Comparison of ENCODE assay signal across 9 cellular contexts in genomic region chr1:233304489-233305102, GRCh38. TPM values are rescaled to one million over a fixed set of nuclear protein-coding genes. Genes with fewer than 3 reads are reported as not detected.
DNase-seq lines count a peak whose midpoint lies in the region; ATAC-seq, FAIRE-seq and TF ChIP-seq lines count a peak whose summit lies in the region.
"Had no signal": no experiment of that assay in that cellular context is flagged by ENCODE, and none has a peak within 500 bp of the region (broad histone marks: within the 10 kb centered on the region; RNA-seq: fewer than 3 reads in every experiment).

No MANE protein-coding gene starts in this region.

- no peak for DNase-seq in AG04449 (ENCODE audit: low read depth, low spot score)
- no peak for DNase-seq in GM12892 (ENCODE audit: insufficient read length)
- peak; percentile 55 for DNase-seq in NCI-H2196 (lab: John Stamatoyannopoulos, UW; ENCODE audit: unreplicated experiment)
- DNase-seq in K562 (ENCODE audit: extremely low read depth in 1 of 4, low spot score in 3 of 4): peak; percentile 20 to 29 (median 26)
- peak in 1 of 2 donors; percentile 16 for DNase-seq in memory B cell (ENCODE audit: low spot score in 2 of 2)
- no peak for DNase-seq in iPS-NIHi11 (ENCODE audit: low spot score)

- no peak overlapping the region for H3K27ac Mint-ChIP-seq in memory B cell
- H3K27ac Mint-ChIP-seq: activated naive CD4-positive, alpha-beta T cell treated with anti-CD3 and anti-CD28 coated beads, Interleukin-2, amount 50 U/mL, for 72 hours had no signal

- no peak overlapping the region for H2AFZ ChIP-seq in K562 (ENCODE audit: low read depth, low read length)

- H3K9me3 Mint-ChIP-seq in memory B cell: no peaks in the 10 kb centered on the region
- H3K9me3 Mint-ChIP-seq: activated naive CD4-positive, alpha-beta T cell treated with anti-CD3 and anti-CD28 coated beads, Interleukin-2, amount 50 U/mL, for 72 hours had no signal

- H3K79me2 ChIP-seq in K562 (ENCODE audit: control insufficient read depth, insufficient read depth, low read length): no peaks in the 10 kb centered on the region

- peaks cover 2% of the 10 kb centered on the region for H3K27me3 Mint-ChIP-seq in memory B cell

- no peaks in the 10 kb centered on the region for H3K27me3 ChIP-seq in K562 (ENCODE audit: control insufficient read depth in 2 of 2, insufficient read depth in 2 of 2, low read length in 2 of 2)

- no peaks in the 10 kb centered on the region for H3K4me1 Mint-ChIP-seq in memory B cell

- POLR2A ChIA-PET in AG04449 (lab: Yijun Ruan, JAX) (no interaction called here), K562 (lab: Yijun Ruan, JAX) (interaction anchor here (0.6 kb wide), 1 partner anchor 13 kb away, joined by 5 read pairs; no protein-coding TSS in a partner anchor)

- CTCF ChIA-PET in AG04449 (lab: Yijun Ruan, JAX): interaction anchor here (0.5 to 3.4 kb wide), 14 partner anchors 8 to 1496 kb away, joined by 3 to 21 read pairs (median 4); no protein-coding TSS in a partner anchor
- CTCF ChIA-PET in K562 (lab: Yijun Ruan, JAX; ENCODE audit: low intra/inter-chr PET ratio): interaction anchor here (0.7 to 2.1 kb wide), 5 partner anchors 8 to 1005 kb away, joined by 3 to 12 read pairs (median 3); no protein-coding TSS in a partner anchor

- no peaks in the 10 kb centered on the region for H3K9me1 ChIP-seq in K562 (ENCODE audit: control insufficient read depth, insufficient read depth, low read length)

- in situ Hi-C loops in K562 (cut with MboI): no loop called here

- H3K36me3 ChIP-seq in K562 (ENCODE audit: control insufficient read depth, insufficient read depth, low read length): no peaks in the 10 kb centered on the region

- no peaks in the 10 kb centered on the region for H3K9me3 ChIP-seq in K562 (replicated peaks; ENCODE audit: control insufficient read depth, insufficient read depth, low read depth, low read length)

- no peak for TF ChIP-seq POLR2A in GM12892 (IDR thresholded peaks at IDR 0.05; ENCODE audit: low read depth, low read length)
- TF ChIP-seq POLR2A in K562 (conservative IDR thresholded peaks at IDR 0.05): no peak

- no peaks in the 10 kb centered on the region for H3K36me3 Mint-ChIP-seq in memory B cell
- H3K36me3 Mint-ChIP-seq: activated naive CD4-positive, alpha-beta T cell treated with anti-CD3 and anti-CD28 coated beads, Interleukin-2, amount 50 U/mL, for 72 hours had no signal

- no peak overlapping the region for H3K27ac ChIP-seq in K562 (ENCODE audit: extremely low read depth, low read depth, low read length)

- FAIRE-seq in GM12892 (lab: Jason Lieb, UNC): peak; percentile 82
- FAIRE-seq in K562 (lab: Jason Lieb, UNC): peak; percentile 75

- H3K9ac ChIP-seq in K562 (ENCODE audit: insufficient read depth in 1 of 2, low read depth in 2 of 2, low read length in 2 of 2): no peak overlapping the region

- BruUV-seq in K562 (replicated peaks; lab: Mats Ljungman, UMichigan): no TSS peak

- 4% methylated on average over 1 of the region's 1 CpG for WGBS in K562 (ENCODE audit: insufficient coverage, low coverage, missing lambda C conversion rate)

- no peak overlapping the region for H3K4me3 Mint-ChIP-seq in memory B cell

- no peaks in the 10 kb centered on the region for H4K20me1 ChIP-seq in K562 (replicated peaks; ENCODE audit: control insufficient read depth, insufficient read depth, low read length)

- no peak overlapping the region for H3K4me2 ChIP-seq in K562 (ENCODE audit: insufficient read depth, low read length)

- peak; percentile 69 for ATAC-seq in K562
- peak; percentile 35 for ATAC-seq in memory B cell (ENCODE audit: low read depth)
- no peak for ATAC-seq in HG03460 (IDR thresholded peaks at IDR 0.05; ENCODE audit: unreplicated experiment)
- ATAC-seq in HG03045 (IDR thresholded peaks at IDR 0.05; ENCODE audit: unreplicated experiment): no peak

- intact Hi-C loops in K562 (cut with micrococcal nuclease): loop anchor here (1.0 to 10.0 kb wide), 6 partner anchors 58 to 1000 kb away; no protein-coding TSS in a partner anchor

- peak; percentile 74 to 85 for TF ChIP-seq RAD21 in K562 (CRISPR knock-in tag; conservative IDR thresholded peaks at IDR 0.05 in 1 of 2, IDR thresholded peaks at IDR 0.05 in 1 of 2)

- no peaks in the 10 kb centered on the region for H3K4me1 ChIP-seq in K562 (replicated peaks in 1 of 2; ENCODE audit: control insufficient read depth in 2 of 2, insufficient read depth in 2 of 2, low read length in 2 of 2)

- no peak overlapping the region for H3K4me3 ChIP-seq in AG04449 (ENCODE audit: low read depth, low read length)
- no peak overlapping the region for H3K4me3 ChIP-seq in K562

- TF ChIP-seq CTCF in AG04449 (IDR thresholded peaks at IDR 0.05; ENCODE audit: insufficient read depth, low read length, missing control alignments) (peak; percentile 59), K562 (IDR thresholded peaks at IDR 0.05 in 2 of 3, conservative IDR thresholded peaks at IDR 0.05 in 1 of 3; ENCODE audit: insufficient read depth in 2 of 3, low read depth in 1 of 3, low read length in 3 of 3) (peak; percentile 45 to 82 (median 68); a peak in 5 of 6 replicates)

- no peak for TF ChIP-seq EP300 in K562 (IDR thresholded peaks at IDR 0.05; ENCODE audit: low read length)

TF ChIP-seq in K562, 482 proteins besides CTCF, POLR2A, EP300 and RAD21 (continues in another document):
- TF ChIP-seq, protein P1, sequence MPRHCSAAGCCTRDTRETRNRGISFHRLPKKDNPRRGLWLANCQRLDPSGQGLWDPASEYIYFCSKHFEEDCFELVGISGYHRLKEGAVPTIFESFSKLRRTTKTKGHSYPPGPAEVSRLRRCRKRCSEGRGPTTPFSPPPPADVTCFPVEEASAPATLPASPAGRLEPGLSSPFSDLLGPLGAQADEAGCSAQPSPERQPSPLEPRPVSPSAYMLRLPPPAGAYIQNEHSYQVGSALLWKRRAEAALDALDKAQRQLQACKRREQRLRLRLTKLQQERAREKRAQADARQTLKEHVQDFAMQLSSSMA (CRISPR knock-in tag; IDR thresholded peaks at IDR 0.05): no peak
- TF ChIP-seq, protein P2, sequence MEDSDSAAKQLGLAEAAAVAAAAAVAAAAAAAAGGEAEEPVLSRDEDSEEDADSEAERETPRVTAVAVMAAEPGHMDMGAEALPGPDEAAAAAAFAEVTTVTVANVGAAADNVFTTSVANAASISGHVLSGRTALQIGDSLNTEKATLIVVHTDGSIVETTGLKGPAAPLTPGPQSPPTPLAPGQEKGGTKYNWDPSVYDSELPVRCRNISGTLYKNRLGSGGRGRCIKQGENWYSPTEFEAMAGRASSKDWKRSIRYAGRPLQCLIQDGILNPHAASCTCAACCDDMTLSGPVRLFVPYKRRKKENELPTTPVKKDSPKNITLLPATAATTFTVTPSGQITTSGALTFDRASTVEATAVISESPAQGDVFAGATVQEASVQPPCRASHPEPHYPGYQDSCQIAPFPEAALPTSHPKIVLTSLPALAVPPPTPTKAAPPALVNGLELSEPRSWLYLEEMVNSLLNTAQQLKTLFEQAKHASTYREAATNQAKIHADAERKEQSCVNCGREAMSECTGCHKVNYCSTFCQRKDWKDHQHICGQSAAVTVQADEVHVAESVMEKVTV (CRISPR knock-in tag; IDR thresholded peaks at IDR 0.05): peak; percentile 43; the same call in 1 of the 2 replicates
- TF ChIP-seq RFX7 (CRISPR knock-in tag; IDR thresholded peaks at IDR 0.05) (no peak), SMC3 (conservative IDR thresholded peaks at IDR 0.05; ENCODE audit: insufficient read depth, low read depth, low read length) (peak; percentile 50; the same call in 1 of the 2 replicates)

RNA-seq across cellular contexts. Expression of gene PCNX2, which starts 9.1 kb away (rescaled TPM):
- 4.3 TPM for polyA plus RNA-seq in GM12892 (2012; ENCODE audit: missing spikeins)
- total RNA-seq in K562 (2011; cell fraction: chromatin; rRNA removed; ENCODE audit: low replicate concordance): not detected in 2 replicates
- not detected in 2 replicates for total RNA-seq in K562 (2011; cell fraction: nucleolus; rRNA removed)
- not detected in 2 replicates for total RNA-seq in K562 (2011; cell fraction: nucleoplasm; rRNA removed)
- not detected in 2 replicates for total RNA-seq in K562 (2014; rRNA removed)
- not detected in 2 replicates for total RNA-seq in K562 (2014; rRNA removed; fragmentation: Illumina TruSeq; extraction: Trizol)
- 0.33 TPM in 1 of 2 replicates, not detected in the other for total RNA-seq in K562 (2015; rRNA removed; fragmentation: Illumina TruSeq; extraction: Trizol)
- 0.07 and 0.31 TPM in 2 replicates for total RNA-seq in K562 (2021)
- not detected in 2 replicates for polyA plus RNA-seq in K562 (2011; rRNA removed)
- 0.04 TPM in 1 of 2 replicates, not detected in the other for polyA plus RNA-seq in K562 (2011; cell fraction: cytosol; rRNA removed)
- 0.03 TPM in 1 of 2 replicates, not detected in the other for polyA plus RNA-seq in K562 (2011; cell fraction: nucleus; rRNA removed)
- polyA plus RNA-seq in K562 (2012): 0.04 and 0.25 TPM in 2 replicates
- not detected in 2 replicates for polyA plus RNA-seq in K562 (2014; fragmentation: Illumina TruSeq; extraction: Trizol)
- polyA plus RNA-seq in K562 (2014; fragmentation: Nextera tagmentation; extraction: Ambion mirVana): not detected
- not detected in 2 replicates for polyA plus RNA-seq in K562 (2014; rRNA removed)
- polyA minus RNA-seq in K562 (2011; rRNA and poly(A)+ RNA removed): 0.06 TPM in 1 of 2 replicates, not detected in the other
- polyA minus RNA-seq in K562 (2011; cell fraction: cytosol; rRNA and poly(A)+ RNA removed): 0.48 and 0.64 TPM in 2 replicates
- polyA minus RNA-seq in K562 (2011; cell fraction: nucleus; rRNA and poly(A)+ RNA removed): not detected in 2 replicates

RNA-seq across cellular contexts. Expression of gene MAP3K21, which starts 22.9 kb away (rescaled TPM):
- polyA plus RNA-seq in GM12892 (2012; ENCODE audit: missing spikeins): 0.04 TPM
- total RNA-seq in K562 (2011; cell fraction: chromatin; rRNA removed; ENCODE audit: low replicate concordance): 0.83 and 1.2 TPM in 2 replicates
- total RNA-seq in K562 (2011; cell fraction: nucleolus; rRNA removed): 0.66 and 0.83 TPM in 2 replicates
- 0.73 and 1.3 TPM in 2 replicates for total RNA-seq in K562 (2011; cell fraction: nucleoplasm; rRNA removed)
- total RNA-seq in K562 (2014; rRNA removed) (0.23 and 0.57 TPM in 2 replicates), K562 (2014; rRNA removed; fragmentation: Illumina TruSeq; extraction: Trizol) (0.58 and 0.67 TPM in 2 replicates), K562 (2015; rRNA removed; fragmentation: Illumina TruSeq; extraction: Trizol) (0.62 and 0.68 TPM in 2 replicates), K562 (2021) (0.58 and 0.76 TPM in 2 replicates)
- polyA plus RNA-seq in K562 (2011; rRNA removed) (0.27 and 0.86 TPM in 2 replicates), K562 (2014; fragmentation: Illumina TruSeq; extraction: Trizol) (0.46 and 0.49 TPM in 2 replicates), K562 (2014; fragmentation: Nextera tagmentation; extraction: Ambion mirVana) (under 1 TPM; 0.24 to 0.34 TPM), K562 (2014; rRNA removed) (0.45 and 0.65 TPM in 2 replicates)
- polyA plus RNA-seq in K562 (2011; cell fraction: cytosol; rRNA removed): 0.28 and 0.48 TPM in 2 replicates
- 0.37 and 0.82 TPM in 2 replicates for polyA plus RNA-seq in K562 (2011; cell fraction: nucleus; rRNA removed)
- polyA plus RNA-seq in K562 (2012): 0.38 and 0.43 TPM in 2 replicates
- 0.66 and 1.7 TPM in 2 replicates for polyA minus RNA-seq in K562 (2011; rRNA and poly(A)+ RNA removed)
- polyA minus RNA-seq in K562 (2011; cell fraction: cytosol; rRNA and poly(A)+ RNA removed): 0.55 and 0.57 TPM in 2 replicates
- polyA minus RNA-seq in K562 (2011; cell fraction: nucleus; rRNA and poly(A)+ RNA removed): 0.33 and 0.67 TPM in 2 replicates

Comparison
In these comparisons a context has a peak if more than half of its experiments do, and no peak if none do; other contexts are left out.
1. DNase-seq: peak in NCI-H2196 (single experiment) and K562 (4 of 4); none in AG04449 (single experiment), GM12892 (single experiment) and iPS-NIHi11 (single experiment).
2. ATAC-seq: peak in K562 (single experiment) and memory B cell (single experiment); none in HG03460 (single experiment) and HG03045 (single experiment).